ENCODE assay signal across 2 cellular contexts in the genomic region with DNA sequence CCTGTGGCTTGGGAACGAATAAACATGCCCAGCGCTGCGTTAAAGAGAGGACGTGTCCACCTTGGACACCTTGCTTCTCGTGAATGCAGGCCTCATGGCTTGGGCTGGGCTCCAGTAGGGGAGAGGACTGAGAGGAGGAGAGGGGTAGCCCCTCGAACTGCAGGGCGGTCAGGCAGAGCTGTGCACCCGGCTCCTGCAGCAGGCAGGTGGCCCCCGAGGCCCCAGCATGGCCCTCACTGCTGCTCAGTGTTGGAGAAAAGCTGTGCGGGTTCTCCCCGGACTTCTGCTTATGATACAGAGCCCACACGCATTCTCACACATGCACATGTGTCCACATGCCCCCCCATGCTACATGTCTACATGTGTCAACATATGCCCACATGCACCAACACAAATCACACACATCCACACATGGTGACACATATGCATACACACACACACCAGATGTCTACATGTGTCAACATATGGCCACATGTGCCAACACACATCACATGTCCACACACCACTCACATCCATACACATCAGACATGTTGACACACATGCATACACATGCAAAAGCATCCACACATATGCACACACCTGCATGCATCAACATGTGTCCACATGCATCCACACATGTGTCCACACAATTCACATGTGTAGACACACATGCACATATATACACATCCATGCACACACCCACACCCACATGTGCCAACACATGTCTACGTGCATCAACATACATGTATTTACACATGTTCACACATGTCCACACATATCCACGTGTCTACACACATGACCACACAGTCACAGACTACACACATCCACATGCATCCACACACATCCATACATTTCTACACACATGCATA.
TF ChIP-seq lines count a peak whose summit lies in the region.

No MANE protein-coding gene starts in this region.

TF ChIP-seq in HEK293, 187 proteins besides CTCF, POLR2A, EP300 and RAD21:
- TF ChIP-seq, protein P1, sequence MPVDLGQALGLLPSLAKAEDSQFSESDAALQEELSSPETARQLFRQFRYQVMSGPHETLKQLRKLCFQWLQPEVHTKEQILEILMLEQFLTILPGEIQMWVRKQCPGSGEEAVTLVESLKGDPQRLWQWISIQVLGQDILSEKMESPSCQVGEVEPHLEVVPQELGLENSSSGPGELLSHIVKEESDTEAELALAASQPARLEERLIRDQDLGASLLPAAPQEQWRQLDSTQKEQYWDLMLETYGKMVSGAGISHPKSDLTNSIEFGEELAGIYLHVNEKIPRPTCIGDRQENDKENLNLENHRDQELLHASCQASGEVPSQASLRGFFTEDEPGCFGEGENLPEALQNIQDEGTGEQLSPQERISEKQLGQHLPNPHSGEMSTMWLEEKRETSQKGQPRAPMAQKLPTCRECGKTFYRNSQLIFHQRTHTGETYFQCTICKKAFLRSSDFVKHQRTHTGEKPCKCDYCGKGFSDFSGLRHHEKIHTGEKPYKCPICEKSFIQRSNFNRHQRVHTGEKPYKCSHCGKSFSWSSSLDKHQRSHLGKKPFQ (tag by site-specific recombination; IDR thresholded peaks at IDR 0.05), result peak; percentile 92
- TF ChIP-seq ZNF311 (tag by site-specific recombination; IDR thresholded peaks at IDR 0.05; ENCODE audit: borderline replicate concordance), result no peak
TF ChIP-seq in HEK293: peak in this region for 1.

TF ChIP-seq in H1, 55 proteins besides CTCF, POLR2A, EP300 and RAD21:
- TF ChIP-seq SRF (IDR thresholded peaks at IDR 0.05; ENCODE audit: low read depth, low read length), result no peak
- no peak for TF ChIP-seq FOSL1 (IDR thresholded peaks at IDR 0.05; ENCODE audit: insufficient read depth, low read depth, low read length)
- no peak for TF ChIP-seq EGR1 (IDR thresholded peaks at IDR 0.05; ENCODE audit: borderline replicate concordance, low read depth, low read length)
- TF ChIP-seq POU5F1 (IDR thresholded peaks at IDR 0.05; ENCODE audit: low read depth, low read length), result no peak
- TF ChIP-seq MAFK (IDR thresholded peaks at IDR 0.05; ENCODE audit: low read depth, low read length), result no peak
- no peak for TF ChIP-seq SAP30 (IDR thresholded peaks at IDR 0.05; ENCODE audit: insufficient read depth, insufficient replicate concordance, low read length)
- TF ChIP-seq, protein P2, sequence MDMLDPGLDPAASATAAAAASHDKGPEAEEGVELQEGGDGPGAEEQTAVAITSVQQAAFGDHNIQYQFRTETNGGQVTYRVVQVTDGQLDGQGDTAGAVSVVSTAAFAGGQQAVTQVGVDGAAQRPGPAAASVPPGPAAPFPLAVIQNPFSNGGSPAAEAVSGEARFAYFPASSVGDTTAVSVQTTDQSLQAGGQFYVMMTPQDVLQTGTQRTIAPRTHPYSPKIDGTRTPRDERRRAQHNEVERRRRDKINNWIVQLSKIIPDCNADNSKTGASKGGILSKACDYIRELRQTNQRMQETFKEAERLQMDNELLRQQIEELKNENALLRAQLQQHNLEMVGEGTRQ (IDR thresholded peaks at IDR 0.05; ENCODE audit: low read length), result no peak
- no peak for TF ChIP-seq SP4 (IDR thresholded peaks at IDR 0.05; ENCODE audit: low read length)
- TF ChIP-seq, protein P3, sequence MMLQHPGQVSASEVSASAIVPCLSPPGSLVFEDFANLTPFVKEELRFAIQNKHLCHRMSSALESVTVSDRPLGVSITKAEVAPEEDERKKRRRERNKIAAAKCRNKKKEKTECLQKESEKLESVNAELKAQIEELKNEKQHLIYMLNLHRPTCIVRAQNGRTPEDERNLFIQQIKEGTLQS (IDR thresholded peaks at IDR 0.05; ENCODE audit: insufficient read depth, low read depth, low read length), result no peak
- no peak for TF ChIP-seq TEAD4 (IDR thresholded peaks at IDR 0.05; ENCODE audit: low read depth, low read length)
- no peak for TF ChIP-seq BRCA1 (IDR thresholded peaks at IDR 0.05; ENCODE audit: low read depth, low read length)
